ENCODE assay signal across 8 cellular contexts in genomic region chr6:134175532-134176282, GRCh38.
DNase-seq lines count a peak whose midpoint lies in the region; ATAC-seq and TF ChIP-seq lines count a peak whose summit lies in the region.

No MANE protein-coding gene starts in this region.

- H3K36me3 ChIP-seq in kidney epithelial cell (ENCODE audit: control insufficient read depth, insufficient read depth, low read length): peaks cover 3% of the 10 kb centered on the region

- peak; percentile 7 for ATAC-seq in HG03342 (IDR thresholded peaks at IDR 0.05; ENCODE audit: unreplicated experiment)

- no peaks in the 10 kb centered on the region for H3K27me3 ChIP-seq in kidney epithelial cell (ENCODE audit: control insufficient read depth, insufficient read depth, low read length)

- TF ChIP-seq CTCF in kidney epithelial cell (IDR thresholded peaks at IDR 0.05; ENCODE audit: insufficient read depth, low read length, poor library complexity, severe bottlenecking): no peak

- H3K4me3 ChIP-seq in kidney epithelial cell (ENCODE audit: low read depth, low read length): peak overlapping the region; percentile 79

- peak overlapping the region; percentile 97 for H3K27ac ChIP-seq in caudate nucleus (ENCODE audit: low read depth, low read length)

- peak; percentile 53 for DNase-seq in activated naive CD4-positive, alpha-beta T cell treated with Interleukin-2 at 50 U/mL for 16 hours
- no peak for DNase-seq in activated naive CD4-positive, alpha-beta T cell treated with anti-CD3 and anti-CD28 coated beads, Interleukin-2, amount 50 U/mL, for 16 hours
- DNase-seq in T-helper 1 cell: peak in 4 of 5 donors; percentile 18 to 66 (median 28)
- DNase-seq in caudate nucleus (lab: John Stamatoyannopoulos, UW): peak in 46 of 61 donors; percentile 12 to 82 (median 62)
- DNase-seq in kidney epithelial cell (ENCODE audit: low read depth): no peak
- DNase-seq in stimulated activated CD4-positive, alpha-beta T cell treated with anti-CD3 and anti-CD28 coated beads, Interleukin-12 subunit alpha, Interleukin-12 subunit beta, amount 100 ng/mL, for 48 hours (ENCODE audit: low read depth in 2 of 3, low spot score in 1 of 3): peak; percentile 19 to 48 (median 22)
- DNase-seq in D341Med (ENCODE audit: low spot score): no peak

Comparison
In these comparisons a context has a peak if more than half of its experiments do, and no peak if none do; other contexts are left out.
1. DNase-seq: peak in activated naive CD4-positive, alpha-beta T cell treated with Interleukin-2 at 50 U/mL for 16 hours (single experiment), T-helper 1 cell (4 of 5), caudate nucleus (46 of 61) and stimulated activated CD4-positive, alpha-beta T cell treated with anti-CD3 and anti-CD28 coated beads, Interleukin-12 subunit alpha, Interleukin-12 subunit beta, amount 100 ng/mL, for 48 hours (3 of 3); none in activated naive CD4-positive, alpha-beta T cell treated with anti-CD3 and anti-CD28 coated beads, Interleukin-2, amount 50 U/mL, for 16 hours (single experiment), kidney epithelial cell (single experiment) and D341Med (single experiment).